8 cellular contexts compared by ENCODE assay signal in genomic region chr9:20611751-20612287, GRCh38. TPM values are rescaled to one million over a fixed set of nuclear protein-coding genes. Genes with fewer than 3 reads are reported as not detected.
DNase-seq lines count a peak whose midpoint lies in the region; ATAC-seq, FAIRE-seq and TF ChIP-seq lines count a peak whose summit lies in the region.

No MANE protein-coding gene starts in this region.

- peak overlapping the region; percentile 35 for H3K4me3 Mint-ChIP-seq in nephron progenitor cell

- no peak for FAIRE-seq in GM12892 (lab: Jason Lieb, UNC)

- no peaks in the 10 kb centered on the region for H3K27me3 ChIP-seq in dorsolateral prefrontal cortex

- intact Hi-C loops in dorsolateral prefrontal cortex (cut with DNase I) = loop anchor here in 1 of 2 donors (10.0 kb wide), 1 partner anchor 57 kb away; no protein-coding TSS in a partner anchor

- DNase-seq in DMS53 treated with DMSO at 0.1 percent for 48 hours (lab: John Stamatoyannopoulos, UW; ENCODE audit: unreplicated experiment) (peak; percentile 25), M059J (ENCODE audit: low read depth) (peak; percentile 62), dorsolateral prefrontal cortex (no peak), nephron progenitor cell (no peak), GM12892 (ENCODE audit: insufficient read length) (no peak), NCI-H748 treated with DMSO at 0.1 percent for 48 hours (lab: John Stamatoyannopoulos, UW) (no peak)

- no peak for TF ChIP-seq POLR2A in GM12892 (IDR thresholded peaks at IDR 0.05; ENCODE audit: low read depth, low read length)

- no peaks in the 10 kb centered on the region for H3K36me3 Mint-ChIP-seq in nephron progenitor cell (ENCODE audit: low read depth)

- H3K27me3 Mint-ChIP-seq in nephron progenitor cell (ENCODE audit: low read depth, poor library complexity) = no peaks in the 10 kb centered on the region

- H3K4me1 Mint-ChIP-seq in nephron progenitor cell = peaks cover 92% of the 10 kb centered on the region

- ATAC-seq in GM18867 (IDR thresholded peaks at IDR 0.05; ENCODE audit: unreplicated experiment) = no peak
- no peak for ATAC-seq in HG03565 (IDR thresholded peaks at IDR 0.05; ENCODE audit: unreplicated experiment)

- TF ChIP-seq CTCF in dorsolateral prefrontal cortex (IDR thresholded peaks at IDR 0.05 in 54 of 56, conservative IDR thresholded peaks at IDR 0.05 in 2 of 56; ENCODE audit: low read depth in 1 of 56, partially characterized antibody in 56 of 56) (peak in 48 of 56 donors; percentile 16 to 58 (median 39)), nephron progenitor cell (IDR thresholded peaks at IDR 0.05) (peak; percentile 52)

- no peaks in the 10 kb centered on the region for H3K9me3 Mint-ChIP-seq in nephron progenitor cell

- H3K27ac ChIP-seq in dorsolateral prefrontal cortex = peak overlapping the region in 1 of 59 donors; percentile 22

- no peak overlapping the region for H3K4me3 ChIP-seq in dorsolateral prefrontal cortex

- H3K27ac Mint-ChIP-seq in nephron progenitor cell = peak overlapping the region; percentile 20

RNA-seq across cellular contexts. Expression of gene MLLT3, which starts 10.5 kb away (rescaled TPM):
- total RNA-seq in M059J (2014; rRNA removed; shearing (Covaris generic)) = 13.8 and 18.1 TPM in 2 replicates
- total RNA-seq in dorsolateral prefrontal cortex = 10 to 100 TPM; 18.6 to 58.3 (median 34.2) TPM
- 32.7 TPM for polyA plus RNA-seq in GM12892 (2012; ENCODE audit: missing spikeins)

Comparison
In these comparisons a context has a peak if more than half of its experiments do, and no peak if none do; other contexts are left out.
1. DNase-seq: peak in DMS53 treated with DMSO at 0.1 percent for 48 hours (single experiment) and M059J (single experiment); none in dorsolateral prefrontal cortex (0 of 10), nephron progenitor cell (single experiment), GM12892 (single experiment) and NCI-H748 treated with DMSO at 0.1 percent for 48 hours (single experiment).